ENCODE assay signal across 12 cellular contexts in the genomic region with DNA sequence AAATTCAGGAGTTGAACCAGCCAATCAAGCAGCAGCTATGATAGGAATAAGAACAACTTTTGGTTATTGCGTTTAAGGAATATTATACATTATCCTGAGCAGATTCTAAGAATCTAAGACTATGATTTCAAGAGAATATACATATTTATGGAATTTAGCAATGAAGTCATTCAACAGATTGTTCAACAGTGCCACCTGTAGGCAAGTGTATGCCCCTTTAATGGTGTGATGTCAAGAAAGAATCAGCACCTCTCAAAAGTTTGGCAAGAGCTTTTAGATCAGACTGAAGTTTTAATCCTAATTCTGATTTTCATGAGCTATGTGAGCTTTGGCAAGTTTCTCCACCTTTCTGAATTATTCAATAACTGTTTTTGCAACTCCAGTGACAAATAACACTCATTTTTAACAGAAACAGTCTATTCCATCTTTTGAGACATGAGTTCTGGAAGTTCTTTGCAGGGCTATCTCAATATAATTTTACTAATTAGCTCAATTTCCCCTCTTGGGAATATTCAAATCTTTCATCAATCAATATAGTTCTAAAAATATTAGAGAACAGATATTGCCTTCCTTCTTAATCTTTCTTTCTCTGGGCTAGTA.
DNase-seq lines count a peak whose midpoint lies in the region; ATAC-seq and TF ChIP-seq lines count a peak whose summit lies in the region.
"Had no signal": no experiment of that assay in that cellular context is flagged by ENCODE, and none has a peak within 500 bp of the region (broad histone marks: within the 10 kb centered on the region; RNA-seq: fewer than 3 reads in every experiment).

No MANE protein-coding gene starts in this region.

- H3F3A ChIP-seq in DOHH2 (ENCODE audit: control insufficient read depth, insufficient read depth) = no peaks in the 10 kb centered on the region

- no peaks in the 10 kb centered on the region for H3K79me2 ChIP-seq in DOHH2 (ENCODE audit: control insufficient read depth, low read length)

- no peak for TF ChIP-seq POLR2A in right lobe of liver (IDR thresholded peaks at IDR 0.05)

- H3K27me3 ChIP-seq in DOHH2 (ENCODE audit: control insufficient read depth, low read length) (no peaks in the 10 kb centered on the region), WERI-Rb-1 (ENCODE audit: insufficient read depth, low read depth, severe bottlenecking) (no peaks in the 10 kb centered on the region), right lobe of liver (no peaks in the 10 kb centered on the region)
- H3K27me3 ChIP-seq: ascending aorta, MG63 had no signal

- no peaks in the 10 kb centered on the region for H3K36me3 ChIP-seq in DOHH2 (ENCODE audit: control insufficient read depth, low read length)
- H3K36me3 ChIP-seq in WERI-Rb-1 = no peaks in the 10 kb centered on the region
- no peaks in the 10 kb centered on the region for H3K36me3 ChIP-seq in right lobe of liver
- H3K36me3 ChIP-seq: ascending aorta, MG63 had no signal

- H4K20me1 ChIP-seq in DOHH2 (ENCODE audit: control insufficient read depth, insufficient read depth, low read depth, low read length) = no peaks in the 10 kb centered on the region

- H3K4me2 ChIP-seq in DOHH2 (ENCODE audit: low read length) = no peak overlapping the region

- H3K4me3 ChIP-seq in DOHH2 (ENCODE audit: low read length) = no peak overlapping the region
- H3K4me3 ChIP-seq in WERI-Rb-1 (ENCODE audit: low read depth, low read length) = no peak overlapping the region
- no peak overlapping the region for H3K4me3 ChIP-seq in right lobe of liver
- H3K4me3 ChIP-seq: ascending aorta, MG63 had no signal

- TF ChIP-seq CTCF in DOHH2 (IDR thresholded peaks at IDR 0.05; ENCODE audit: low read depth, low read length, poor library complexity, severe bottlenecking) = peak; percentile 57
- TF ChIP-seq CTCF in LNCAP (IDR thresholded peaks at IDR 0.05) = peak; percentile 72
- TF ChIP-seq CTCF in WERI-Rb-1 (IDR thresholded peaks at IDR 0.05; ENCODE audit: low read depth, low read length) = peak; percentile 66
- peak in 3 of 4 donors; percentile 30 to 58 (median 47) for TF ChIP-seq CTCF in right lobe of liver (IDR thresholded peaks at IDR 0.05)

- H3K4me1 ChIP-seq in DOHH2 (ENCODE audit: control insufficient read depth, low read length) (no peaks in the 10 kb centered on the region), right lobe of liver (no peaks in the 10 kb centered on the region)
- H3K4me1 ChIP-seq: ascending aorta had no signal

- no peak for ATAC-seq in right lobe of liver
- ATAC-seq in HG03039 (IDR thresholded peaks at IDR 0.05; ENCODE audit: unreplicated experiment) = no peak
- no peak for ATAC-seq in GM18517 (IDR thresholded peaks at IDR 0.05; ENCODE audit: unreplicated experiment)
- ATAC-seq in HG03139 (IDR thresholded peaks at IDR 0.05; ENCODE audit: unreplicated experiment) = no peak
- ATAC-seq: activated CD4-positive, CD25-positive, alpha-beta regulatory T cell treated with anti-CD3 and anti-CD28 coated beads, Interleukin-2, amount 50 U/mL, for 24 hours had no signal

- no peaks in the 10 kb centered on the region for H3K9me2 ChIP-seq in DOHH2 (replicated peaks; ENCODE audit: control insufficient read depth, low read length)

- 47% methylated on average over 1 of the region's 1 CpG for WGBS in right lobe of liver (ENCODE audit: insufficient coverage, low coverage, low lambda C conversion rate, missing lambda C conversion rate)

- H3K9me3 ChIP-seq in DOHH2 (ENCODE audit: control insufficient read depth, insufficient read depth, low read length) (no peaks in the 10 kb centered on the region), WERI-Rb-1 (ENCODE audit: severe bottlenecking) (no peaks in the 10 kb centered on the region), right lobe of liver (no peaks in the 10 kb centered on the region)
- H3K9me3 ChIP-seq: MG63 had no signal

- intact Hi-C loops in right lobe of liver (cut with DNase I) = no loop called here

- H3K27ac ChIP-seq in DOHH2 (ENCODE audit: low read depth, low read length) (no peak overlapping the region), WERI-Rb-1 (no peak overlapping the region), right lobe of liver (no peak overlapping the region)
- H3K27ac ChIP-seq: ascending aorta had no signal

- DNase-seq in WERI-Rb-1 = peak; percentile 29
- DNase-seq in right lobe of liver = no peak
- DNase-seq in NCI-H748 (lab: John Stamatoyannopoulos, UW; ENCODE audit: unreplicated experiment) = no peak
- DNase-seq: MG63; stimulated activated CD4-positive, alpha-beta T cell treated with anti-CD3 and anti-CD28 coated beads, Interleukin-12 subunit alpha, Interleukin-12 subunit beta, amount 100 ng/mL, for 4 hours had no signal
